19 cellular contexts compared by ENCODE assay signal in genomic region chr5:28850320-28850921, GRCh38.
"Had no signal": no experiment of that assay in that cellular context is flagged by ENCODE, and none has a peak within 500 bp of the region (broad histone marks: within the 10 kb centered on the region; RNA-seq: fewer than 3 reads in every experiment).

No MANE protein-coding gene starts in this region.

- FAIRE-seq: islet of Langerhans, pancreas had no signal

- H3K27ac ChIP-seq: body of pancreas, gastroesophageal sphincter, heart right ventricle, neural progenitor cell, pancreas, sigmoid colon, stomach, testis, upper lobe of right lung had no signal

- DNase-seq: activated CD4-positive, alpha-beta T cell treated with anti-CD3 and anti-CD28 coated beads, Interleukin-2, amount 10 ng/mL, durations not matched to agents 7 days and 5 days; activated CD4-positive, CD25-positive, alpha-beta regulatory T cell; activated gamma-delta T cell treated with Interleukin-2 at 50 U/mL for 16 hours; amniotic stem cell; body of pancreas; effector memory CD4-positive, alpha-beta T cell; heart right ventricle; naive B cell; pancreas; sigmoid colon; stimulated activated CD4-positive, alpha-beta T cell treated with anti-CD3 and anti-CD28 coated beads, Interleukin-1b, Interleukin-23, amount 100 ng/mL, for 48 hours; stomach; T-helper 2 cell; testis; upper lobe of right lung had no signal

- ATAC-seq: body of pancreas, gastroesophageal sphincter, heart right ventricle, left lobe of liver, pancreas, upper lobe of right lung had no signal

- H3K9me3 ChIP-seq: body of pancreas, gastroesophageal sphincter, pancreas, sigmoid colon, testis, upper lobe of right lung had no signal

- H3K4me1 ChIP-seq: body of pancreas, gastroesophageal sphincter, heart right ventricle, neural progenitor cell, pancreas, sigmoid colon, stomach, testis, upper lobe of right lung had no signal

- H3K4me3 ChIP-seq: body of pancreas, gastroesophageal sphincter, heart right ventricle, neural progenitor cell, pancreas, sigmoid colon, stomach, testis, upper lobe of right lung had no signal

- H2AFZ ChIP-seq: neural progenitor cell had no signal

- H3K36me3 ChIP-seq: gastroesophageal sphincter, heart right ventricle, neural progenitor cell, pancreas, sigmoid colon, stomach, upper lobe of right lung had no signal

- H3K9ac ChIP-seq: neural progenitor cell had no signal

- H3K4me2 ChIP-seq: neural progenitor cell had no signal

- H3K27me3 ChIP-seq: body of pancreas, gastroesophageal sphincter, heart right ventricle, neural progenitor cell, pancreas, sigmoid colon, stomach, testis, upper lobe of right lung had no signal
